Comparison of ENCODE assay signal across 8 cellular contexts in genomic region chr11:2378527-2379210, GRCh38. TPM values are rescaled to one million over a fixed set of nuclear protein-coding genes. Genes with fewer than 3 reads are reported as not detected.
DNase-seq lines count a peak whose midpoint lies in the region; ATAC-seq and TF ChIP-seq lines count a peak whose summit lies in the region.

No MANE protein-coding gene starts in this region.

- TF ChIP-seq CTCF in 22Rv1 (IDR thresholded peaks at IDR 0.05) (no peak), cardiac fibroblast (IDR thresholded peaks at IDR 0.05; ENCODE audit: low read depth, low read length) (no peak)

- peak overlapping the region; percentile 93 for H3K9ac ChIP-seq in HUES6 (ENCODE audit: low read length)

- H3K9me3 ChIP-seq in HUES6 (ENCODE audit: control insufficient read depth, insufficient read depth, low read depth, low read length), result no peaks in the 10 kb centered on the region

- H3K27ac ChIP-seq in 22Rv1, result peak overlapping the region; percentile 92
- peak overlapping the region; percentile 86; the same call in 1 of the 2 replicates for H3K27ac ChIP-seq in HUES6 (ENCODE audit: low read depth, low read length)

- H3K4me1 ChIP-seq in HUES6 (ENCODE audit: control insufficient read depth, insufficient read depth, low read length), result peaks cover 63% of the 10 kb centered on the region

- H3K27me3 ChIP-seq in HUES6 (ENCODE audit: control insufficient read depth, insufficient read depth, low read length), result peaks cover 3% of the 10 kb centered on the region; the same call in 1 of the 2 replicates

- DNase-seq in cardiac fibroblast (ENCODE audit: low read depth in 2 of 2) (peak; percentile 54 to 64), lung microvascular endothelial cell (ENCODE audit: low read depth in 2 of 2) (peak; percentile 38 to 41), ureter (ENCODE audit: low spot score) (peak; percentile 57)
- no peak for DNase-seq in stimulated activated CD4-positive, alpha-beta T cell treated with anti-CD3 and anti-CD28 coated beads, Interleukin-4, amount 100 ng/mL, for 1 hour
- DNase-seq in activated CD4-positive, alpha-beta T cell treated with anti-CD3 and anti-CD28 coated beads for 4 hours, result no peak

- H3K36me3 ChIP-seq in HUES6 (ENCODE audit: control insufficient read depth, insufficient read depth, low read length), result peaks cover 14% of the 10 kb centered on the region; the same call in 1 of the 2 replicates

- peak overlapping the region; percentile 99 for H3K4me3 ChIP-seq in HUES6 (ENCODE audit: low read depth, low read length)
- H3K4me3 ChIP-seq in cardiac fibroblast (replicated peaks in 1 of 2; ENCODE audit: low read depth in 2 of 2, low read length in 2 of 2), result peak overlapping the region; percentile 91 to 99

- ATAC-seq in HG03565 (IDR thresholded peaks at IDR 0.05; ENCODE audit: unreplicated experiment), result no peak

RNA-seq across cellular contexts. Expression of gene CD81, which starts 1.6 kb away (rescaled TPM):
- total RNA-seq in lung microvascular endothelial cell (140 and 212 TPM in 2 replicates), ureter (831 TPM)

RNA-seq across cellular contexts. Expression of gene TSSC4, which starts 21.9 kb away (rescaled TPM):
- total RNA-seq in lung microvascular endothelial cell (36.8 and 57.3 TPM in 2 replicates), ureter (41.6 TPM)

Comparison
In these comparisons a context has a peak if more than half of its experiments do, and no peak if none do; other contexts are left out.
1. DNase-seq: peak in cardiac fibroblast (2 of 2), lung microvascular endothelial cell (2 of 2) and ureter (single experiment); none in stimulated activated CD4-positive, alpha-beta T cell treated with anti-CD3 and anti-CD28 coated beads, Interleukin-4, amount 100 ng/mL, for 1 hour (single experiment) and activated CD4-positive, alpha-beta T cell treated with anti-CD3 and anti-CD28 coated beads for 4 hours (0 of 2).